In genomic region chr6:74946961-74947360, GRCh38 we compare ENCODE assay signal across 19 cellular contexts.
DNase-seq lines count a peak whose midpoint lies in the region; ATAC-seq and TF ChIP-seq lines count a peak whose summit lies in the region.
"Had no signal": no experiment of that assay in that cellular context is flagged by ENCODE, and none has a peak within 500 bp of the region (broad histone marks: within the 10 kb centered on the region; RNA-seq: fewer than 3 reads in every experiment).

No MANE protein-coding gene starts in this region.

- ATAC-seq in left lung = no peak
- ATAC-seq: sciatic nerve had no signal

- no peaks in the 10 kb centered on the region for H3K27me3 Mint-ChIP-seq in MCF 10A (ENCODE audit: insufficient read depth, unreplicated experiment)
- H3K27me3 Mint-ChIP-seq in neural progenitor cell (ENCODE audit: insufficient read depth, low read depth) = no peaks in the 10 kb centered on the region
- H3K27me3 Mint-ChIP-seq: IgD-negative memory B cell had no signal

- BruUV-seq in MCF 10A (replicated peaks; lab: Mats Ljungman, UMichigan) = no TSS peak

- H3K9ac ChIP-seq in smooth muscle cell (ENCODE audit: low read depth) (no peak overlapping the region), neural progenitor cell (no peak overlapping the region)

- H3K27ac Mint-ChIP-seq in MCF 10A (ENCODE audit: low read depth, unreplicated experiment) = peak overlapping the region; percentile 85
- H3K27ac Mint-ChIP-seq in neural progenitor cell = no peak overlapping the region
- H3K27ac Mint-ChIP-seq: activated naive CD4-positive, alpha-beta T cell treated with anti-CD3 and anti-CD28 coated beads for 36 hours; IgD-negative memory B cell; nephron had no signal

- no peaks in the 10 kb centered on the region for H3K27me3 ChIP-seq in breast epithelium
- H3K27me3 ChIP-seq in smooth muscle cell (ENCODE audit: low read depth) = no peaks in the 10 kb centered on the region
- no peaks in the 10 kb centered on the region for H3K27me3 ChIP-seq in MG63
- H3K27me3 ChIP-seq in left lung = no peaks in the 10 kb centered on the region
- H3K27me3 ChIP-seq in neural progenitor cell = no peaks in the 10 kb centered on the region

- H2AFZ ChIP-seq in smooth muscle cell (ENCODE audit: low read depth) (peak overlapping the region; percentile 1), neural progenitor cell (replicated peaks) (no peak overlapping the region)

- intact Hi-C loops in MCF 10A (cut with micrococcal nuclease) (no loop called here), breast epithelium (cut with DNase I; ENCODE audit: low total_unique reads) (no loop called here), left lung (cut with DNase I) (no loop called here)

- peak; percentile 38 for DNase-seq in MCF 10A (ENCODE audit: unreplicated experiment)
- no peak for DNase-seq in breast epithelium (ENCODE audit: low spot score in 2 of 2)
- peak; percentile 62 for DNase-seq in amniotic epithelial cell (ENCODE audit: low read depth)
- peak; percentile 49 for DNase-seq in fibroblast of pulmonary artery (ENCODE audit: low read depth)
- no peak for DNase-seq in smooth muscle cell (lab: John Stamatoyannopoulos, UW; ENCODE audit: unreplicated experiment)
- no peak for DNase-seq in MG63
- no peak for DNase-seq in left lung
- no peak for DNase-seq in neural progenitor cell (ENCODE audit: low spot score)
- DNase-seq: activated naive CD4-positive, alpha-beta T cell treated with anti-CD3 and anti-CD28 coated beads for 36 hours; erythroblast; NCI-H1417; NCI-H446; stimulated activated naive CD4-positive, alpha-beta T cell treated with Interleukin-2 at 50 U/mL for 16 hours; WERI-Rb-1 had no signal

- H3K27ac ChIP-seq in breast epithelium (no peak overlapping the region), smooth muscle cell (ENCODE audit: low read depth) (peak overlapping the region; percentile 5), left lung (no peak overlapping the region), neural progenitor cell (no peak overlapping the region)
- H3K27ac ChIP-seq: 22Rv1, WERI-Rb-1 had no signal

- no peak overlapping the region for H3K4me3 ChIP-seq in breast epithelium
- H3K4me3 ChIP-seq in fibroblast of pulmonary artery (replicated peaks; ENCODE audit: low read depth, low read length) = no peak overlapping the region
- no peak overlapping the region for H3K4me3 ChIP-seq in smooth muscle cell
- no peak overlapping the region for H3K4me3 ChIP-seq in MG63
- H3K4me3 ChIP-seq in left lung = no peak overlapping the region
- H3K4me3 ChIP-seq in neural progenitor cell = no peak overlapping the region
- H3K4me3 ChIP-seq: lung had no signal

- H3K4me2 ChIP-seq in smooth muscle cell (no peak overlapping the region), neural progenitor cell (no peak overlapping the region)

- H4K20me1 ChIP-seq in smooth muscle cell (ENCODE audit: low read depth) = no peaks in the 10 kb centered on the region
- H4K20me1 ChIP-seq in neural progenitor cell (ENCODE audit: low read depth) = no peaks in the 10 kb centered on the region

- H3K4me1 ChIP-seq in breast epithelium (no peaks in the 10 kb centered on the region), smooth muscle cell (ENCODE audit: low read depth) (no peaks in the 10 kb centered on the region), left lung (no peaks in the 10 kb centered on the region), neural progenitor cell (peaks cover 6% of the 10 kb centered on the region)

- peaks cover 22% of the 10 kb centered on the region for H3K4me1 Mint-ChIP-seq in MCF 10A (ENCODE audit: insufficient read depth, unreplicated experiment)
- H3K4me1 Mint-ChIP-seq in neural progenitor cell = no peaks in the 10 kb centered on the region
- H3K4me1 Mint-ChIP-seq: IgD-negative memory B cell, nephron had no signal

- POLR2A ChIA-PET in MCF 10A (lab: Yijun Ruan, JAX) = interaction anchor here (0.8 kb wide), 1 partner anchor 427 kb away, joined by 3 read pairs; no protein-coding TSS in a partner anchor

- H3K36me3 Mint-ChIP-seq in MCF 10A (ENCODE audit: insufficient read depth, unreplicated experiment) (no peaks in the 10 kb centered on the region), neural progenitor cell (no peaks in the 10 kb centered on the region)

- CTCF ChIA-PET in MCF 10A (lab: Yijun Ruan, JAX) = interaction anchor here (0.6 kb wide), 2 partner anchors 12 to 34 kb away, joined by 3 to 4 read pairs; no protein-coding TSS in a partner anchor

- H3K4me3 Mint-ChIP-seq in MCF 10A (ENCODE audit: unreplicated experiment) (peak overlapping the region; percentile 33), neural progenitor cell (no peak overlapping the region)
- H3K4me3 Mint-ChIP-seq: activated naive CD4-positive, alpha-beta T cell treated with anti-CD3 and anti-CD28 coated beads for 36 hours; IgD-negative memory B cell; nephron had no signal

- TF ChIP-seq POLR2A in breast epithelium (IDR thresholded peaks at IDR 0.05) = no peak

- H3F3A ChIP-seq in smooth muscle cell (ENCODE audit: low read depth) (no peaks in the 10 kb centered on the region), neural progenitor cell (ENCODE audit: low read depth) (no peaks in the 10 kb centered on the region)

- TF ChIP-seq CTCF in MCF 10A (IDR thresholded peaks at IDR 0.05; ENCODE audit: unreplicated experiment) = no peak
- TF ChIP-seq CTCF in breast epithelium (IDR thresholded peaks at IDR 0.05) = no peak
- no peak for TF ChIP-seq CTCF in fibroblast of pulmonary artery (IDR thresholded peaks at IDR 0.05; ENCODE audit: low read length, missing control alignments)
- TF ChIP-seq CTCF in smooth muscle cell (IDR thresholded peaks at IDR 0.05; ENCODE audit: borderline replicate concordance, insufficient read depth, poor library complexity, severe bottlenecking) = no peak
- no peak for TF ChIP-seq CTCF in left lung (IDR thresholded peaks at IDR 0.05)
- TF ChIP-seq CTCF in neural progenitor cell (IDR thresholded peaks at IDR 0.05) = no peak

- H3K9me3 Mint-ChIP-seq in MCF 10A (ENCODE audit: unreplicated experiment) = peaks cover 1% of the 10 kb centered on the region
- no peaks in the 10 kb centered on the region for H3K9me3 Mint-ChIP-seq in neural progenitor cell

- H3K36me3 ChIP-seq in breast epithelium = no peaks in the 10 kb centered on the region
- no peaks in the 10 kb centered on the region for H3K36me3 ChIP-seq in smooth muscle cell (ENCODE audit: low read depth)
- H3K36me3 ChIP-seq in MG63 = no peaks in the 10 kb centered on the region
- no peaks in the 10 kb centered on the region for H3K36me3 ChIP-seq in left lung
- no peaks in the 10 kb centered on the region for H3K36me3 ChIP-seq in neural progenitor cell
- H3K36me3 ChIP-seq: WERI-Rb-1 had no signal

- WGBS in smooth muscle cell (ENCODE audit: low lambda C conversion rate) = 35% methylated on average over 2 of the region's 2 CpGs

- H3K9me3 ChIP-seq in breast epithelium = peaks cover 1 to 2% of the 10 kb centered on the region in 2 donors
- no peaks in the 10 kb centered on the region for H3K9me3 ChIP-seq in smooth muscle cell (replicated peaks; ENCODE audit: low read depth)
- H3K9me3 ChIP-seq in MG63 = peaks cover 8% of the 10 kb centered on the region; the same call in 1 of the 2 replicates
- peaks cover 0 to 11% of the 10 kb centered on the region in 2 donors for H3K9me3 ChIP-seq in left lung
- H3K9me3 ChIP-seq in neural progenitor cell (ENCODE audit: low read depth) = no peaks in the 10 kb centered on the region

- no peaks in the 10 kb centered on the region for H3K79me2 ChIP-seq in smooth muscle cell (ENCODE audit: low read depth)
- H3K79me2 ChIP-seq in neural progenitor cell (ENCODE audit: low read depth) = no peaks in the 10 kb centered on the region

Comparison
In these comparisons a context has a peak if more than half of its experiments do, and no peak if none do; other contexts are left out.
1. DNase-seq: peak in MCF 10A (single experiment), amniotic epithelial cell (single experiment) and fibroblast of pulmonary artery (single experiment); none in breast epithelium (0 of 2), smooth muscle cell (single experiment), MG63 (single experiment), left lung (0 of 2) and neural progenitor cell (single experiment).